ENCODE assay signal across 10 cellular contexts in genomic region chr10:69464801-69465401, GRCh38. TPM values are rescaled to one million over a fixed set of nuclear protein-coding genes. Genes with fewer than 3 reads are reported as not detected.
DNase-seq lines count a peak whose midpoint lies in the region; ATAC-seq, FAIRE-seq and TF ChIP-seq lines count a peak whose summit lies in the region.
"Had no signal": no experiment of that assay in that cellular context is flagged by ENCODE, and none has a peak within 500 bp of the region (broad histone marks: within the 10 kb centered on the region; RNA-seq: fewer than 3 reads in every experiment).

No MANE protein-coding gene starts in this region.

- H3K36me3 Mint-ChIP-seq in activated naive CD4-positive, alpha-beta T cell treated with anti-CD3 and anti-CD28 coated beads, Interleukin-2, amount 50 U/mL, for 72 hours, result no peaks in the 10 kb centered on the region

- H3K9ac ChIP-seq in endothelial cell of umbilical vein (replicated peaks; ENCODE audit: extremely low read depth, insufficient read depth, low read length), result no peak overlapping the region

- no peak overlapping the region for H3K4me2 ChIP-seq in endothelial cell of umbilical vein (ENCODE audit: insufficient read depth, low read length)

- dilution Hi-C loops in endothelial cell of umbilical vein (cut with MboI; ENCODE audit: extremely low pct_ligation_motif_present, low sequenced_read_pairs), result no loop called here

- H3K27me3 ChIP-seq in endothelial cell of umbilical vein (ENCODE audit: control insufficient read depth in 2 of 2, insufficient read depth in 2 of 2, low read length in 2 of 2), result no peaks in the 10 kb centered on the region

- FAIRE-seq in endothelial cell of umbilical vein (lab: Jason Lieb, UNC), result no peak
- FAIRE-seq: endometrium had no signal

- H3K27ac ChIP-seq in endothelial cell of umbilical vein (ENCODE audit: insufficient read depth, low read depth, low read length), result peak overlapping the region; percentile 45

- ATAC-seq in activated naive CD4-positive, alpha-beta T cell treated with anti-CD3 and anti-CD28 coated beads, Interleukin-2, amount 50 U/mL, for 72 hours, result peak; percentile 50 to 72
- no peak for ATAC-seq in HG03571 (IDR thresholded peaks at IDR 0.05; ENCODE audit: unreplicated experiment)

- H4K20me1 ChIP-seq in endothelial cell of umbilical vein (replicated peaks; ENCODE audit: control insufficient read depth, extremely low read depth, insufficient read depth, low read length), result no peaks in the 10 kb centered on the region

- DNase-seq in activated naive CD4-positive, alpha-beta T cell treated with anti-CD3 and anti-CD28 coated beads, Interleukin-2, amount 50 U/mL, for 72 hours (ENCODE audit: low spot score in 2 of 2), result no peak
- no peak for DNase-seq in activated naive CD4-positive, alpha-beta T cell treated with anti-CD3 and anti-CD28 coated beads, Interleukin-2, amount 50 U/mL, for 16 hours
- DNase-seq in endothelial cell of umbilical vein (ENCODE audit: low read depth, low spot score) (no peak), myocyte (ENCODE audit: low read depth) (peak; percentile 94), foreskin melanocyte (no peak), NCI-H510A (lab: John Stamatoyannopoulos, UW) (no peak)
- DNase-seq in stimulated activated CD4-positive, alpha-beta T cell treated with anti-CD3 and anti-CD28 coated beads, Interleukin-4, amount 100 ng/mL, for 4 hours, result no peak

- intact Hi-C loops in endothelial cell of umbilical vein (cut with micrococcal nuclease), result loop anchor here (1.0 to 5.0 kb wide), 4 partner anchors 14 to 42 kb away; partner anchors contain the start of gene TSPAN15

- H3K9me1 ChIP-seq in endothelial cell of umbilical vein (replicated peaks; ENCODE audit: control insufficient read depth, extremely low read depth, insufficient read depth, low read length), result no peaks in the 10 kb centered on the region

- H3K36me3 ChIP-seq in endothelial cell of umbilical vein (ENCODE audit: control insufficient read depth in 2 of 2, extremely low read depth in 1 of 2, insufficient read depth in 2 of 2, low read length in 2 of 2), result no peaks in the 10 kb centered on the region

- TF ChIP-seq POLR2A in endothelial cell of umbilical vein (IDR thresholded peaks at IDR 0.05; ENCODE audit: low read depth, low read length), result no peak

- H3K79me2 ChIP-seq in endothelial cell of umbilical vein (ENCODE audit: control insufficient read depth, insufficient read depth, low read length), result peaks cover 20% of the 10 kb centered on the region

- H3K9me3 Mint-ChIP-seq in activated naive CD4-positive, alpha-beta T cell treated with anti-CD3 and anti-CD28 coated beads, Interleukin-2, amount 50 U/mL, for 72 hours, result no peaks in the 10 kb centered on the region

- H3K4me1 ChIP-seq in endothelial cell of umbilical vein (ENCODE audit: control insufficient read depth, extremely low read depth, insufficient read depth, low read length), result peaks cover 51% of the 10 kb centered on the region

- no peak overlapping the region for H2AFZ ChIP-seq in endothelial cell of umbilical vein (ENCODE audit: low read depth, low read length)

- CTCF ChIA-PET in endothelial cell of umbilical vein (lab: Charles Lee), result interaction anchor here (0.9 to 3.1 kb wide), 9 partner anchors 9 to 57 kb away, joined by 3 to 13 read pairs (median 9); partner anchors contain the start of gene TSPAN15

- H3K4me3 ChIP-seq in endothelial cell of umbilical vein (replicated peaks in 1 of 3; ENCODE audit: insufficient read depth in 1 of 3, low read depth in 1 of 3, low read length in 3 of 3), result no peak overlapping the region

- H3K9me3 ChIP-seq in endothelial cell of umbilical vein (replicated peaks; ENCODE audit: control insufficient read depth, insufficient read depth, low read length), result no peaks in the 10 kb centered on the region

- TF ChIP-seq CTCF in endothelial cell of umbilical vein (IDR thresholded peaks at IDR 0.05; ENCODE audit: extremely low read depth in 1 of 2, insufficient read depth in 1 of 2, low read depth in 1 of 2, low read length in 2 of 2), result no peak

- POLR2A ChIA-PET in endothelial cell of umbilical vein (lab: Charles Lee), result interaction anchor here (0.9 to 1.1 kb wide), 2 partner anchors 18 to 31 kb away, joined by 3 to 4 read pairs; no protein-coding TSS in a partner anchor

- no TSS peak for BruUV-seq in endothelial cell of umbilical vein (replicated peaks; lab: Mats Ljungman, UMichigan)

- peak overlapping the region; percentile 50 to 70 for H3K27ac Mint-ChIP-seq in activated naive CD4-positive, alpha-beta T cell treated with anti-CD3 and anti-CD28 coated beads, Interleukin-2, amount 50 U/mL, for 72 hours

TF ChIP-seq in endothelial cell of umbilical vein, 7 proteins besides CTCF, POLR2A, EP300 and RAD21:
- TF ChIP-seq GATA2 (IDR thresholded peaks at IDR 0.05; ENCODE audit: insufficient read depth, insufficient read length, low read depth, low read length) (no peak), FOS (IDR thresholded peaks at IDR 0.05; ENCODE audit: borderline replicate concordance, insufficient read depth, low read length) (no peak)
TF ChIP-seq in endothelial cell of umbilical vein: peak in this region for 0.

RNA-seq across cellular contexts. Expression of gene TSPAN15, which starts 13.6 kb away (rescaled TPM):
- total RNA-seq in activated naive CD4-positive, alpha-beta T cell treated with anti-CD3 and anti-CD28 coated beads, Interleukin-2, amount 50 U/mL, for 72 hours, result 1 to 10 TPM; 1.3 to 1.9 TPM
- total RNA-seq in endothelial cell of umbilical vein, result 78.4 and 100 TPM in 2 replicates
- polyA plus RNA-seq in endothelial cell of umbilical vein, result 166 and 189 TPM in 2 replicates
- polyA plus RNA-seq in endothelial cell of umbilical vein (2011; cell fraction: cytosol; rRNA removed), result 105 and 118 TPM in 2 replicates
- polyA plus RNA-seq in endothelial cell of umbilical vein (2011; cell fraction: nucleus; rRNA removed), result 69.7 and 75.3 TPM in 2 replicates
- polyA plus RNA-seq in endothelial cell of umbilical vein (2012), result 50.5 and 94.9 TPM in 2 replicates
- polyA minus RNA-seq in endothelial cell of umbilical vein, result 120 and 174 TPM in 2 replicates
- 10.7 TPM for polyA minus RNA-seq in endothelial cell of umbilical vein (2011; cell fraction: cytosol; rRNA and poly(A)+ RNA removed)
- 50.8 and 57.3 TPM in 2 replicates for polyA minus RNA-seq in endothelial cell of umbilical vein (2011; cell fraction: nucleus; rRNA and poly(A)+ RNA removed)
- 5.5 and 13.2 TPM in 2 replicates for total RNA-seq in myocyte
- polyA plus RNA-seq in myocyte (2012), result 4.9 TPM

RNA-seq across cellular contexts. Expression of gene TACR2, which starts 48.2 kb away (rescaled TPM):
- total RNA-seq in activated naive CD4-positive, alpha-beta T cell treated with anti-CD3 and anti-CD28 coated beads, Interleukin-2, amount 50 U/mL, for 72 hours, result under 1 TPM in 1 of 2 donors, not detected in 1; 0.16 TPM
- total RNA-seq in endothelial cell of umbilical vein, result not detected in 2 replicates
- 0.19 and 0.22 TPM in 2 replicates for polyA plus RNA-seq in endothelial cell of umbilical vein
- 0.14 and 0.20 TPM in 2 replicates for polyA plus RNA-seq in endothelial cell of umbilical vein (2011; cell fraction: cytosol; rRNA removed)
- polyA plus RNA-seq in endothelial cell of umbilical vein (2011; cell fraction: nucleus; rRNA removed), result 0.11 TPM in 1 of 2 replicates, not detected in the other
- 0.11 and 0.24 TPM in 2 replicates for polyA plus RNA-seq in endothelial cell of umbilical vein (2012)
- 0.21 TPM in 1 of 2 replicates, not detected in the other for polyA minus RNA-seq in endothelial cell of umbilical vein
- polyA minus RNA-seq in endothelial cell of umbilical vein (2011; cell fraction: cytosol; rRNA and poly(A)+ RNA removed), result not detected
- polyA minus RNA-seq in endothelial cell of umbilical vein (2011; cell fraction: nucleus; rRNA and poly(A)+ RNA removed), result not detected in 2 replicates
- 0.08 TPM in 1 of 2 replicates, not detected in the other for total RNA-seq in myocyte
- polyA plus RNA-seq in myocyte (2012), result 1.8 TPM
- total RNA-seq: activated CD8-positive, alpha-beta memory T cell treated with anti-CD3 and anti-CD28 coated beads for 36 hours had no signal
